In the genomic region with DNA sequence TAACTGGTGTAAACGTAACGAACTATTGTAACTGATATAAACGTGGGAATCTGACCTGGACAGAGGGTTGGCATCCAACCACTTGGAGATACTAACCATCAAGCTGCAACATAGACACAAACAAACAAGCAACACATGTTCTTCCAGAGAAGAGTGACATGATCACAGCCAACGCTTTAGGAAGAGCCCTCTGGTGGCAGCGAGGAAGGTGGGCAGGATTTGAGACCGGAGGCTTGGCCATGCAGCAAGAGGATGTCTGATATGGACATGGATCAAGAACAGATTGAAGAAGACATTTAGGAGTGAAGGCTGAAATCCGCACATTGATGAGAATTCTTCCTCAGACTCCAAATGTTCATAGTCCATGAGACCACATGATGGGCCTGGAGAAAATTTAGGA, we compare ENCODE assay signal across 9 cellular contexts. TPM values are rescaled to one million over a fixed set of nuclear protein-coding genes. Genes with fewer than 3 reads are reported as not detected.
A peak's percentile ranks its signal among the peaks of the same experiment; 100 is the strongest.
DNase-seq lines count a peak whose midpoint lies in the region; ATAC-seq and TF ChIP-seq lines count a peak whose summit lies in the region.
"Had no signal": no experiment of that assay in that cellular context is flagged by ENCODE, and none has a peak within 500 bp of the region (broad histone marks: within the 10 kb centered on the region; RNA-seq: fewer than 3 reads in every experiment).

No MANE protein-coding gene starts in this region.

- no peaks in the 10 kb centered on the region for H3K9me3 ChIP-seq in parathyroid adenoma (ENCODE audit: control insufficient read depth, low read length)
- H3K9me3 ChIP-seq: BLaER1 had no signal

- no peaks in the 10 kb centered on the region for H3K9me3 Mint-ChIP-seq in endothelial cell (ENCODE audit: unreplicated experiment)

- no peaks in the 10 kb centered on the region for H3K27me3 ChIP-seq in parathyroid adenoma (ENCODE audit: control insufficient read depth, insufficient read depth, low read length)
- H3K27me3 ChIP-seq: BLaER1 had no signal

- H3K36me3 ChIP-seq in parathyroid adenoma (ENCODE audit: control insufficient read depth, insufficient read depth, low read length), result no peaks in the 10 kb centered on the region
- H3K36me3 ChIP-seq: BLaER1 had no signal

- H2AFZ ChIP-seq in parathyroid adenoma, result no peak overlapping the region

- H3K79me2 ChIP-seq in parathyroid adenoma, result no peaks in the 10 kb centered on the region

- H3K4me2 ChIP-seq in parathyroid adenoma (ENCODE audit: low read length), result no peak overlapping the region
- H3K4me2 ChIP-seq: BLaER1 had no signal

- H3K27ac Mint-ChIP-seq in endothelial cell (ENCODE audit: unreplicated experiment), result no peak overlapping the region

- no peak overlapping the region for H3K4me3 Mint-ChIP-seq in endothelial cell (ENCODE audit: unreplicated experiment)

- H3K27me3 Mint-ChIP-seq in endothelial cell (ENCODE audit: unreplicated experiment), result peaks cover 3% of the 10 kb centered on the region

- no peaks in the 10 kb centered on the region for H3K36me3 Mint-ChIP-seq in endothelial cell (ENCODE audit: low read depth, unreplicated experiment)

- ATAC-seq in GM21717 (IDR thresholded peaks at IDR 0.05; ENCODE audit: unreplicated experiment), result no peak
- no peak for ATAC-seq in GM19351 (IDR thresholded peaks at IDR 0.05; ENCODE audit: unreplicated experiment)

- H3K27ac ChIP-seq in parathyroid adenoma, result no peak overlapping the region
- H3K27ac ChIP-seq: BLaER1 had no signal

- TF ChIP-seq CTCF in endothelial cell (IDR thresholded peaks at IDR 0.05; ENCODE audit: unreplicated experiment), result peak; percentile 52
- TF ChIP-seq CTCF in parathyroid adenoma (IDR thresholded peaks at IDR 0.05), result peak; percentile 65

- DNase-seq in NCI-H1105 treated with DMSO at 0.1 percent for 48 hours (lab: John Stamatoyannopoulos, UW), result peak; percentile 17
- DNase-seq in NCI-H1105 (lab: John Stamatoyannopoulos, UW), result no peak
- peak; percentile 9 for DNase-seq in NCI-H526 treated with DMSO at 0.1 percent for 48 hours (lab: John Stamatoyannopoulos, UW)
- DNase-seq in endothelial cell (ENCODE audit: low spot score), result peak; percentile 52
- no peak for DNase-seq in activated CD8-positive, alpha-beta memory T cell treated with anti-CD3 and anti-CD28 coated beads, Interleukin-2, amount 50 U/mL, for 4 hours

- H3K9ac ChIP-seq in parathyroid adenoma, result no peak overlapping the region
- H3K9ac ChIP-seq: BLaER1 had no signal

- peaks cover 9% of the 10 kb centered on the region for H3K4me1 ChIP-seq in parathyroid adenoma

- H3K4me1 Mint-ChIP-seq in endothelial cell (ENCODE audit: unreplicated experiment), result peaks cover 19% of the 10 kb centered on the region

- no peak overlapping the region for H3K4me3 ChIP-seq in parathyroid adenoma (ENCODE audit: low read depth, low read length)
- H3K4me3 ChIP-seq: BLaER1 had no signal

RNA-seq across cellular contexts. Expression of a gene that starts 40.3 kb away (rescaled TPM):
- 60.5 TPM for total RNA-seq in endothelial cell (ENCODE audit: unreplicated experiment)

Comparison
In these comparisons a context has a peak if more than half of its experiments do, and no peak if none do; other contexts are left out.
1. DNase-seq: peak in NCI-H1105 treated with DMSO at 0.1 percent for 48 hours (single experiment), NCI-H526 treated with DMSO at 0.1 percent for 48 hours (single experiment) and endothelial cell (single experiment); none in NCI-H1105 (single experiment) and activated CD8-positive, alpha-beta memory T cell treated with anti-CD3 and anti-CD28 coated beads, Interleukin-2, amount 50 U/mL, for 4 hours (single experiment).